8 cellular contexts compared by ENCODE assay signal in the genomic region with DNA sequence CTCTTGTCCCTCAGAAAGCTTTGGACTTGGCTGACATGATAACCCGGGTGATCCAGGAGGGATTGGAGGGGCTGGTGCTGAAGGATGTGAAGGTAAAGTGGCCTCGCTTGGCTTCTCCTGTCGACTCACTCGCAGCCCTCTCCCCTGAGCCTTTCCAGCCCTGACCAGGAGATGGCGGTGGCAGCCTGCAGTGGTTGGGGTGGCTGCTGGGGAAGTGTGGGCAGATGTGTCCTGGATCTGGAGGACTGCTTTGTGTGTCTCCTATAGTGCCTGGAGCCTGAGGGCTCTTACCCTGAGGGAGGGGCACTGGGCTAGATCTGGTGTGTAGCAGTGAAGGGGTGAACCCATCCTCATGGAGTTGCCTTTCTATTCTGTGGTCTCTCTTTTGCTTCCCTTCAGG. TPM values are rescaled to one million over a fixed set of nuclear protein-coding genes. Genes with fewer than 3 reads are reported as not detected.
DNase-seq lines count a peak whose midpoint lies in the region; ATAC-seq and TF ChIP-seq lines count a peak whose summit lies in the region.

No MANE protein-coding gene starts in this region.

- H3K27ac Mint-ChIP-seq in central memory CD8-positive, alpha-beta T cell (ENCODE audit: low read depth): peak overlapping the region; percentile 68

- H3K27me3 Mint-ChIP-seq in central memory CD8-positive, alpha-beta T cell: no peaks in the 10 kb centered on the region

- peak; percentile 54 for DNase-seq in A172 (ENCODE audit: low spot score)
- peak; percentile 89 for DNase-seq in GM13976 (ENCODE audit: low spot score)
- DNase-seq in NCI-H146 (lab: John Stamatoyannopoulos, UW): peak; percentile 46
- DNase-seq in activated CD4-positive, alpha-beta T cell treated with anti-CD3 and anti-CD28 coated beads for 24 hours (ENCODE audit: low read depth in 2 of 2): peak; percentile 58 to 68
- peak; percentile 65 to 68 for DNase-seq in central memory CD8-positive, alpha-beta T cell (ENCODE audit: low spot score in 2 of 2)
- peak; percentile 67 for DNase-seq in stimulated activated CD4-positive, alpha-beta T cell treated with anti-CD3 and anti-CD28 coated beads, Interleukin-2, amount 100 ng/mL, for 4 hours (ENCODE audit: low read depth)

- peak overlapping the region; percentile 74 for H3K27ac ChIP-seq in layer of hippocampus (ENCODE audit: low read depth, low read length)

- H3K9me3 Mint-ChIP-seq in central memory CD8-positive, alpha-beta T cell: no peaks in the 10 kb centered on the region

- in situ Hi-C loops in GM13976 (cut with MboI; ENCODE audit: low sequenced_read_pairs, unreplicated experiment): loop anchor here (5.0 kb wide), 1 partner anchor 119 kb away; a partner anchor contains a TSS

- H3K4me3 Mint-ChIP-seq in central memory CD8-positive, alpha-beta T cell: no peak overlapping the region

- peaks cover 6% of the 10 kb centered on the region for H3K4me1 Mint-ChIP-seq in central memory CD8-positive, alpha-beta T cell

- TF ChIP-seq CTCF in GM13976 (IDR thresholded peaks at IDR 0.05; ENCODE audit: borderline replicate concordance, control extremely low read depth, extremely low read depth, insufficient read depth, missing control alignments): peak; percentile 94

- no peaks in the 10 kb centered on the region for H3K27me3 ChIP-seq in layer of hippocampus (ENCODE audit: control insufficient read depth, insufficient read depth, low read length)

- H3K36me3 Mint-ChIP-seq in central memory CD8-positive, alpha-beta T cell (ENCODE audit: insufficient read depth): peaks cover 14% of the 10 kb centered on the region

- peak; percentile 87 for ATAC-seq in central memory CD8-positive, alpha-beta T cell (replicated peaks; ENCODE audit: extremely low read depth, poor library complexity, severe bottlenecking)
- ATAC-seq in HG02938 (IDR thresholded peaks at IDR 0.05; ENCODE audit: unreplicated experiment): no peak

RNA-seq across cellular contexts. Expression of a gene that starts 17.9 kb away (rescaled TPM):
- 41.5 and 52.0 TPM in 2 replicates for total RNA-seq in A172 (2014; rRNA removed; shearing (Covaris generic))

RNA-seq across cellular contexts. Expression of a gene that starts 36.9 kb away (rescaled TPM):
- total RNA-seq in A172 (2014; rRNA removed; shearing (Covaris generic)): 17.6 and 25.4 TPM in 2 replicates

RNA-seq across cellular contexts. Expression of a gene that starts 36.9 kb away (rescaled TPM):
- 4.5 and 5.0 TPM in 2 replicates for total RNA-seq in A172 (2014; rRNA removed; shearing (Covaris generic))
